In genomic region chr19:6412111-6412999, GRCh38 we compare ENCODE assay signal across 8 cellular contexts. TPM values are rescaled to one million over a fixed set of nuclear protein-coding genes. Genes with fewer than 3 reads are reported as not detected.
DNase-seq lines count a peak whose midpoint lies in the region; ATAC-seq, FAIRE-seq and TF ChIP-seq lines count a peak whose summit lies in the region.

No MANE protein-coding gene starts in this region.

- FAIRE-seq in urothelium cell line (lab: Jason Lieb, UNC), result no peak

- peaks cover 21% of the 10 kb centered on the region for H3K36me3 ChIP-seq in CD8-positive, alpha-beta T cell (ENCODE audit: insufficient read depth, low read length)
- no peaks in the 10 kb centered on the region for H3K36me3 ChIP-seq in ovary

- 39 to 42% (median 40%) methylated on average over 25 of the region's 25 CpGs for WGBS in ovary, 3 donors

- peak; percentile 64 for TF ChIP-seq CTCF in CD8-positive, alpha-beta T cell (IDR thresholded peaks at IDR 0.05)
- TF ChIP-seq CTCF in epithelial cell of esophagus (IDR thresholded peaks at IDR 0.05; ENCODE audit: insufficient read depth, low read depth, low read length, missing control alignments), result peak; percentile 49
- no peak for TF ChIP-seq CTCF in ovary (IDR thresholded peaks at IDR 0.05)

- TF ChIP-seq POLR2A in ovary (IDR thresholded peaks at IDR 0.05), result no peak

- H3K4me3 ChIP-seq in CD8-positive, alpha-beta T cell (ENCODE audit: low read depth, low read length), result no peak overlapping the region
- H3K4me3 ChIP-seq in epithelial cell of esophagus (ENCODE audit: low read length), result no peak overlapping the region
- H3K4me3 ChIP-seq in ovary, result no peak overlapping the region

- POLR2A ChIA-PET in CD8-positive, alpha-beta T cell (lab: Charles Lee), result no interaction called here
- POLR2A ChIA-PET in HEK293T (lab: Yijun Ruan, JAX), result no interaction called here

- peak; percentile 88 for ATAC-seq in CD8-positive, alpha-beta T cell
- ATAC-seq in HG02938 (IDR thresholded peaks at IDR 0.05; ENCODE audit: unreplicated experiment), result no peak

- H3K36me3 Mint-ChIP-seq in CD8-positive, alpha-beta T cell, result peaks cover 36% of the 10 kb centered on the region

- DNase-seq in CD8-positive, alpha-beta T cell, result peak in 6 of 7 experiments; percentile 19 to 68 (median 56)
- peak; percentile 69 for DNase-seq in HEK293T (ENCODE audit: extremely low spot score)
- DNase-seq in activated CD4-positive, alpha-beta T cell treated with anti-CD3 and anti-CD28 coated beads for 4 hours, result peak; percentile 44 to 47
- DNase-seq in epithelial cell of esophagus (ENCODE audit: low read depth), result peak; percentile 41
- DNase-seq in ovary, result peak; percentile 37 to 68 (median 55)
- no peak for DNase-seq in NCI-H1105 treated with DMSO at 0.1 percent for 48 hours (lab: John Stamatoyannopoulos, UW)
- DNase-seq in urothelium cell line (ENCODE audit: low spot score), result no peak

- H3K4me1 ChIP-seq in CD8-positive, alpha-beta T cell (ENCODE audit: insufficient read depth, low read length), result no peaks in the 10 kb centered on the region
- H3K4me1 ChIP-seq in ovary (ENCODE audit: insufficient read depth), result peaks cover 3% of the 10 kb centered on the region

- CTCF ChIA-PET in CD8-positive, alpha-beta T cell (lab: Charles Lee), result interaction anchor here (1.0 to 1.5 kb wide), 4 partner anchors 9 to 92 kb away, joined by 3 to 6 read pairs (median 4); no protein-coding TSS in a partner anchor
- CTCF ChIA-PET in HEK293T (lab: Yijun Ruan, JAX), result no interaction called here

- no peaks in the 10 kb centered on the region for H3K4me1 Mint-ChIP-seq in CD8-positive, alpha-beta T cell (ENCODE audit: low read depth)

- no peak overlapping the region for H3K27ac Mint-ChIP-seq in CD8-positive, alpha-beta T cell

- no peaks in the 10 kb centered on the region for H3K27me3 Mint-ChIP-seq in CD8-positive, alpha-beta T cell (ENCODE audit: low read depth)

- H3K4me3 Mint-ChIP-seq in CD8-positive, alpha-beta T cell, result no peak overlapping the region

- intact Hi-C loops in CD8-positive, alpha-beta T cell (cut with DNase I, micrococcal nuclease), result loop anchor here in 1 of 2 experiments (1.0 kb wide), 2 partner anchors 113 to 194 kb away; no protein-coding TSS in a partner anchor
- intact Hi-C loops in ovary (cut with DNase I), result no loop called here

- H3K9me3 Mint-ChIP-seq in CD8-positive, alpha-beta T cell, result no peaks in the 10 kb centered on the region

- no peaks in the 10 kb centered on the region for H3K9me3 ChIP-seq in CD8-positive, alpha-beta T cell (ENCODE audit: low read length)
- H3K9me3 ChIP-seq in ovary, result no peaks in the 10 kb centered on the region

- no peak overlapping the region for H3K27ac ChIP-seq in CD8-positive, alpha-beta T cell (ENCODE audit: low read depth, low read length)
- peak overlapping the region; percentile 20 to 63 for H3K27ac ChIP-seq in ovary

- no peak for TF ChIP-seq EP300 in ovary (IDR thresholded peaks at IDR 0.05)

- H3K27me3 ChIP-seq in CD8-positive, alpha-beta T cell (ENCODE audit: insufficient read depth, low read length), result no peaks in the 10 kb centered on the region
- H3K27me3 ChIP-seq in ovary, result no peaks in the 10 kb centered on the region

TF ChIP-seq in HEK293T, 16 proteins besides CTCF, POLR2A, EP300 and RAD21:
- TF ChIP-seq FOXA1 (IDR thresholded peaks at IDR 0.05) (no peak), SP1 (IDR thresholded peaks at IDR 0.05) (no peak), NFRKB (IDR thresholded peaks at IDR 0.05) (no peak), PKNOX1 (IDR thresholded peaks at IDR 0.05) (no peak), L3MBTL2 (conservative IDR thresholded peaks at IDR 0.05) (no peak), FOXK2 (IDR thresholded peaks at IDR 0.05) (no peak), HDGF (IDR thresholded peaks at IDR 0.05; ENCODE audit: borderline replicate concordance) (no peak), LEF1 (IDR thresholded peaks at IDR 0.05; ENCODE audit: borderline replicate concordance) (no peak), ARNT (IDR thresholded peaks at IDR 0.05) (no peak), FOXM1 (IDR thresholded peaks at IDR 0.05; ENCODE audit: borderline replicate concordance) (no peak)

RNA-seq across cellular contexts. Expression of gene KHSRP, which starts 12.3 kb away (rescaled TPM):
- 100 to 1,000 TPM; 149 to 150 TPM for total RNA-seq in CD8-positive, alpha-beta T cell
- total RNA-seq in ovary, result 100 to 1,000 TPM in 5 of 7 donors, 10 to 100 TPM in 2; 56.2 to 260 (median 253) TPM
- 100 to 1,000 TPM; 104 to 160 TPM for polyA plus RNA-seq in ovary

RNA-seq across cellular contexts. Expression of gene GTF2F1, which starts 19.4 kb away (rescaled TPM):
- 10 to 100 TPM; 65.2 to 67.9 TPM for total RNA-seq in CD8-positive, alpha-beta T cell
- total RNA-seq in ovary, result 10 to 100 TPM; 41.2 to 95.0 (median 65.7) TPM
- polyA plus RNA-seq in ovary, result 10 to 100 TPM; 66.9 to 91.5 TPM

RNA-seq across cellular contexts. Expression of gene SLC25A41, which starts 21.2 kb away (rescaled TPM):
- not detected for total RNA-seq in CD8-positive, alpha-beta T cell
- total RNA-seq in ovary, result under 1 TPM in 3 of 7 donors, not detected in 4; 0.20 to 0.52 (median 0.43) TPM
- polyA plus RNA-seq in ovary, result under 1 TPM in 1 of 2 donors, not detected in 1; 0.38 TPM

RNA-seq across cellular contexts. Expression of gene PSPN, which starts 36.6 kb away (rescaled TPM):
- total RNA-seq in CD8-positive, alpha-beta T cell, result under 1 TPM; 0.76 to 0.92 TPM
- total RNA-seq in ovary, result 1 to 10 TPM in 6 of 7 donors, under 1 TPM in 1; 0.72 to 2.8 (median 2.0) TPM
- 1 to 10 TPM; 1.2 TPM for polyA plus RNA-seq in ovary

RNA-seq across cellular contexts. Expression of gene ALKBH7, which starts 39.8 kb away (rescaled TPM):
- 10 to 100 TPM; 63.6 to 66.2 TPM for total RNA-seq in CD8-positive, alpha-beta T cell
- total RNA-seq in ovary, result 100 to 1,000 TPM in 3 of 7 donors, 10 to 100 TPM in 4; 66.7 to 118 (median 99.0) TPM
- polyA plus RNA-seq in ovary, result 10 to 100 TPM in 1 of 2 donors, under 1 TPM in 1; 0.55 to 80.8 TPM

Comparison
In these comparisons a context has a peak if more than half of its experiments do, and no peak if none do; other contexts are left out.
1. DNase-seq: peak in CD8-positive, alpha-beta T cell (6 of 7), HEK293T (single experiment), activated CD4-positive, alpha-beta T cell treated with anti-CD3 and anti-CD28 coated beads for 4 hours (2 of 2), epithelial cell of esophagus (single experiment) and ovary (5 of 5); none in NCI-H1105 treated with DMSO at 0.1 percent for 48 hours (single experiment) and urothelium cell line (single experiment).
2. CTCF ChIP-seq: peak in CD8-positive, alpha-beta T cell (single experiment) and epithelial cell of esophagus (single experiment); none in ovary (0 of 3).